Comparison of ENCODE assay signal across 8 cellular contexts in the genomic region with DNA sequence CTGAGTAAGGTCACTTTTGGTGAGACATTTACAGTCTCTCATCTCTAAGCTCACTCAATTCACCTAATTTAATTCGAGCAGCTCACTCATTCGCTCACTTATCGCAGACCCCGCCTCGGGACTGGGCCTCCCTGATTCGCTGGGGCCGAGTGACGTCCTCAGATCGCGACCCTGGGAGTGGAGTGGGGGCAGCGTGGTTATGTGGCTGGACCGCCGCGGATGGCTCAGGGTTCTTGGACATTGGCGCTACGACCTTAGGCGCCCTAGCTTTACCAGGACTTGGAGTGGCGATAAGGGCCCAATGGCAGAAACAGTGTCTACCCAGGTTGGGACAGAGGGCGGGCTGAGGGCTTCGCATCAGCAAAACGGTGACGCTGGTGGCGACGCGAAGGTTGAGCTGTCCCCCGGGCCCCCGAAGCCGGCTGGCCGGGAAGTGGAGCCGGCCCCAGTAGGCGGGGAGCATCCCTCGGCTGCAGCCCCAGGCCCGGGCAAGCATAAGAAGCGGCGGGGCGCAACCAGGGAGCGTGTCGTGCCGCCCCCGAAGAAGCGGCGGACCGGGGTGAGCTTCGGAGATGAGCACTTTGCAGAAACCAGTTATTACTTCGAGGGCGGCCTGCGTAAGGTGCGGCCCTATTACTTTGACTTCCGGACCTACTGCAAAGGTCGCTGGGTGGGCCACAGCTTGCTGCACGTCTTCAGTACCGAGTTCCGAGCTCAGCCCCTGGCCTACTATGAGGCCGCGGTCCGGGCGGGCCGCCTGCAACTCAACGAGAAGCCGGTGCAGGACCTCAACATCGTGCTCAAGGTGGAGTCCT. TPM values are rescaled to one million over a fixed set of nuclear protein-coding genes. Genes with fewer than 3 reads are reported as not detected.
DNase-seq lines count a peak whose midpoint lies in the region; FAIRE-seq and TF ChIP-seq lines count a peak whose summit lies in the region.

A gene with protein sequence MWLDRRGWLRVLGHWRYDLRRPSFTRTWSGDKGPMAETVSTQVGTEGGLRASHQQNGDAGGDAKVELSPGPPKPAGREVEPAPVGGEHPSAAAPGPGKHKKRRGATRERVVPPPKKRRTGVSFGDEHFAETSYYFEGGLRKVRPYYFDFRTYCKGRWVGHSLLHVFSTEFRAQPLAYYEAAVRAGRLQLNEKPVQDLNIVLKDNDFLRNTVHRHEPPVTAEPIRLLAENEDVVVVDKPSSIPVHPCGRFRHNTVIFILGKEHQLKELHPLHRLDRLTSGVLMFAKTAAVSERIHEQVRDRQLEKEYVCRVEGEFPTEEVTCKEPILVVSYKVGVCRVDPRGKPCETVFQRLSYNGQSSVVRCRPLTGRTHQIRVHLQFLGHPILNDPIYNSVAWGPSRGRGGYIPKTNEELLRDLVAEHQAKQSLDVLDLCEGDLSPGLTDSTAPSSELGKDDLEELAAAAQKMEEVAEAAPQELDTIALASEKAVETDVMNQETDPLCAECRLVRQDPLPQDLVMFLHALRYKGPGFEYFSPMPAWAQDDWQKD (plus strand): TSS at position 161 of the 815 bp plus-strand sequence. CDS start 39 bp downstream, at position 200.

- H3K27me3 ChIP-seq in neutrophil (peaks cover 24% of the 10 kb centered on the region), subcutaneous abdominal adipose tissue (ENCODE audit: control insufficient read depth in 5 of 5, insufficient read depth in 4 of 5, low read length in 5 of 5) (peaks cover 0 to 3% (median 0%) of the 10 kb centered on the region in 5 donors)

- no peak within 1 kb of the TSS for H3K27ac ChIP-seq in neutrophil
- H3K27ac ChIP-seq in subcutaneous abdominal adipose tissue (ENCODE audit: low read depth, low read length), result peak within 1 kb of the TSS; percentile 77

- TF ChIP-seq CTCF in neutrophil (IDR thresholded peaks at IDR 0.05), result no peak

- H3K9ac ChIP-seq in subcutaneous abdominal adipose tissue (ENCODE audit: low read length in 5 of 5), result peak within 1 kb of the TSS; percentile 65 to 84 (median 78)

- no peaks in the 10 kb centered on the region for H3K9me3 ChIP-seq in neutrophil
- H3K9me3 ChIP-seq in subcutaneous abdominal adipose tissue (ENCODE audit: control insufficient read depth in 5 of 5, low read length in 5 of 5), result no peaks in the 10 kb centered on the region

- H3K4me3 ChIP-seq in neutrophil (ENCODE audit: low read depth in 1 of 2, low read length in 1 of 2) (peak within 1 kb of the TSS; percentile 77 to 88), subcutaneous abdominal adipose tissue (ENCODE audit: low read depth in 1 of 5, low read length in 5 of 5) (peak within 1 kb of the TSS; percentile 88 to 98 (median 92))

- DNase-seq in DMS79 (lab: John Stamatoyannopoulos, UW) (peak; percentile 59), H54 (ENCODE audit: insufficient read length, low spot score) (peak; percentile 84), NAMALWA (ENCODE audit: low spot score) (peak; percentile 96), SK-N-DZ (ENCODE audit: low spot score) (peak; percentile 92), frontal cortex (ENCODE audit: low spot score in 2 of 2) (peak; percentile 86 to 91)
- peak; percentile 72 to 83 (median 78) for DNase-seq in activated naive CD4-positive, alpha-beta T cell (lab: John Stamatoyannopoulos, UW)

- H3K4me1 ChIP-seq in neutrophil (ENCODE audit: control insufficient read depth in 1 of 2, insufficient read depth in 1 of 2, low read depth in 1 of 2, low read length in 1 of 2) (peaks cover 24 to 26% of the 10 kb centered on the region in 2 experiments), subcutaneous abdominal adipose tissue (ENCODE audit: control insufficient read depth in 5 of 5, insufficient read depth in 5 of 5, low read length in 5 of 5) (peaks cover 5 to 32% (median 27%) of the 10 kb centered on the region in 5 donors)

- FAIRE-seq in H54 (lab: Jason Lieb, UNC), result peak; percentile 68
- no peak for FAIRE-seq in frontal cortex (lab: Jason Lieb, UNC)

- TF ChIP-seq POLR2A in H54 (IDR thresholded peaks at IDR 0.05; ENCODE audit: low read depth, low read length), result peak; percentile 76; the same call in 1 of the 2 replicates

- H3K36me3 ChIP-seq in neutrophil (peaks cover 5% of the 10 kb centered on the region), subcutaneous abdominal adipose tissue (ENCODE audit: control insufficient read depth in 5 of 5, insufficient read depth in 5 of 5, low read length in 5 of 5) (peaks cover 2 to 27% (median 21%) of the 10 kb centered on the region in 5 donors)

RNA-seq across cellular contexts. Expression of the gene that starts here (rescaled TPM):
- polyA plus RNA-seq in SK-N-DZ (2014; cell fraction: cytosol; rRNA removed), result 18.4 and 20.7 TPM in 2 replicates
- 9.3 and 16.6 TPM in 2 replicates for polyA plus RNA-seq in SK-N-DZ (2014; cell fraction: nucleus; rRNA removed)
- 15.9 TPM for total RNA-seq in frontal cortex
